19 cellular contexts compared by ENCODE assay signal in the genomic region with DNA sequence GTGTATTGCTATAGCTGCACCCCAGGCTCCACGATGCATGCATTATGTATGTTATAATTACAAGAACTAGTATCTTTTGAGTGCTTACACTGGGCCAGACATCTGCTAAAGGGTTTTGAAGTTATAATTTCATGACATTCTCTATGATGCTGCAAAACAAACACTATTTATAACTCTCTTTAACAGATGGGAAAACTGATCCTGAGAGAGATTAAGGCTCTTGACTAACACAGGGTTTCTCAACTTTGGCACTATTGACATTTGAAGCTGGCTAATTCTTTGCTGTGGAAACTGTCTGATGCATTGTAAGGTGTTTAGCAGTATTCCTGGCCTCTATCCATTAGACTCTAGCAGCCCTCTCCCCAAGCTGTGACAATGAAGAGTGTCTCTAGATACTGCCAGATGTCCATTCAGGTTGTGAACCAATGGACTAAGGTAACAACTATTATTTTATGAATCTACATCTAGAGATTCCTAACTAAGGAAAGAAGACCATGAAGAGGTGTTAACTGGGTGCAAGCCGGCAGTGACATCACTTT.
"Had no signal": no experiment of that assay in that cellular context is flagged by ENCODE, and none has a peak within 500 bp of the region (broad histone marks: within the 10 kb centered on the region; RNA-seq: fewer than 3 reads in every experiment).

No MANE protein-coding gene starts in this region.

- H3K36me3 ChIP-seq: neutrophil, pancreas had no signal

- ATAC-seq: activated CD8-positive, alpha-beta T cell treated with anti-CD3 and anti-CD28 coated beads for 36 hours; activated T-helper 17 cell treated with anti-CD3 and anti-CD28 coated beads, Interleukin-2, amount 50 U/mL, for 72 hours; effector memory CD8-positive, alpha-beta T cell; natural killer cell treated with Interleukin-12 subunit alpha and Interleukin-12 subunit beta and Interleukin-15 and Interleukin-18, amount 100 ng/mL, for 72 hours; pancreas; sciatic nerve; stimulated activated effector memory CD8-positive, alpha-beta T cell treated with anti-CD3 and anti-CD28 coated beads, Interleukin-12 subunit alpha, Interleukin-12 subunit beta, amount 100 ng/mL, for 72 hours had no signal

- H3K4me1 ChIP-seq: pancreas, testis had no signal

- H3K4me3 ChIP-seq: pancreas, smooth muscle cell, testis had no signal

- H3K27ac ChIP-seq: neutrophil, pancreas, testis had no signal

- H3K4me2 ChIP-seq: smooth muscle cell had no signal

- H3K9me3 ChIP-seq: neutrophil, pancreas, testis had no signal

- DNase-seq: activated CD4-positive, alpha-beta T cell treated with anti-CD3 and anti-CD28 coated beads for 48 hours; activated CD4-positive, CD25-positive, alpha-beta regulatory T cell; activated CD8-positive, alpha-beta T cell treated with anti-CD3 and anti-CD28 coated beads for 36 hours; activated naive CD4-positive, alpha-beta T cell; activated naive CD8-positive, alpha-beta T cell treated with anti-CD3 and anti-CD28 coated beads, Interleukin-2, amount 10 ng/mL, durations not matched to agents 7 days and 5 days; activated T-cell treated with anti-CD3 and anti-CD28 coated beads, Interleukin-2, amount 50 U/mL, for 1 hour; amygdala; caudate nucleus; effector memory CD8-positive, alpha-beta T cell; foreskin fibroblast; pancreas; stimulated activated CD4-positive, alpha-beta T cell treated with anti-CD3 and anti-CD28 coated beads, Interleukin-4, amount 100 ng/mL, for 24 hours; testis had no signal

- H3K27me3 ChIP-seq: neutrophil, pancreas, testis had no signal
